15 cellular contexts compared by ENCODE assay signal in genomic region chr1:54117815-54118563, GRCh38. TPM values are rescaled to one million over a fixed set of nuclear protein-coding genes. Genes with fewer than 3 reads are reported as not detected.
A peak's percentile ranks its signal among the peaks of the same experiment; 100 is the strongest.
DNase-seq lines count a peak whose midpoint lies in the region; ATAC-seq lines count a peak whose summit lies in the region.
"Had no signal": no experiment of that assay in that cellular context is flagged by ENCODE, and none has a peak within 500 bp of the region (broad histone marks: within the 10 kb centered on the region; RNA-seq: fewer than 3 reads in every experiment).

No MANE protein-coding gene starts in this region.

- no peak overlapping the region for H3K27ac Mint-ChIP-seq in activated CD4-positive, alpha-beta T cell treated with anti-CD3 and anti-CD28 coated beads for 36 hours
- H3K27ac Mint-ChIP-seq: activated CD8-positive, alpha-beta T cell treated with anti-CD3 and anti-CD28 coated beads, Interleukin-2, amount 10 ng/mL, durations not matched to agents 7 days and 5 days; brain had no signal

- H3K9me3 Mint-ChIP-seq in activated CD4-positive, alpha-beta T cell treated with anti-CD3 and anti-CD28 coated beads for 36 hours (ENCODE audit: low read depth) = no peaks in the 10 kb centered on the region
- H3K9me3 Mint-ChIP-seq: brain had no signal

- H3K4me3 Mint-ChIP-seq in activated CD4-positive, alpha-beta T cell treated with anti-CD3 and anti-CD28 coated beads for 36 hours = no peak overlapping the region
- H3K4me3 Mint-ChIP-seq: activated CD8-positive, alpha-beta T cell treated with anti-CD3 and anti-CD28 coated beads, Interleukin-2, amount 10 ng/mL, durations not matched to agents 7 days and 5 days; brain had no signal

- POLR2A ChIA-PET in activated CD4-positive, alpha-beta T cell treated with anti-CD3 and anti-CD28 coated beads for 36 hours (lab: Charles Lee) = no interaction called here

- H3K4me1 Mint-ChIP-seq in activated CD4-positive, alpha-beta T cell treated with anti-CD3 and anti-CD28 coated beads for 36 hours = peaks cover 4% of the 10 kb centered on the region

- ATAC-seq in activated CD4-positive, alpha-beta T cell treated with anti-CD3 and anti-CD28 coated beads for 36 hours = no peak
- no peak for ATAC-seq in GM19023 (IDR thresholded peaks at IDR 0.05; ENCODE audit: unreplicated experiment)
- ATAC-seq: activated CD8-positive, alpha-beta T cell treated with anti-CD3 and anti-CD28 coated beads, Interleukin-2, amount 10 ng/mL, durations not matched to agents 7 days and 5 days had no signal

- intact Hi-C loops in activated CD4-positive, alpha-beta T cell treated with anti-CD3 and anti-CD28 coated beads for 36 hours (cut with DNase I, micrococcal nuclease) = no loop called here

- CTCF ChIA-PET in activated CD4-positive, alpha-beta T cell treated with anti-CD3 and anti-CD28 coated beads for 36 hours (lab: Charles Lee) = interaction anchor here (1.9 kb wide), 1 partner anchor 372 kb away, joined by 4 read pairs; no protein-coding TSS in a partner anchor

- DNase-seq in 8988T (peak; percentile 68), HT1080 (ENCODE audit: low read depth) (peak; percentile 81), astrocyte of the hippocampus (ENCODE audit: low read depth, low spot score) (peak; percentile 14), kidney tubule cell (ENCODE audit: low spot score) (peak; percentile 92), DMS 273 (lab: John Stamatoyannopoulos, UW; ENCODE audit: unreplicated experiment) (no peak)
- no peak for DNase-seq in stimulated activated CD4-positive, alpha-beta T cell treated with anti-CD3 and anti-CD28 coated beads, Interleukin-2, amount 100 ng/mL, for 48 hours
- DNase-seq in activated CD4-positive, alpha-beta T cell treated with anti-CD3 and anti-CD28 coated beads for 36 hours = no peak
- DNase-seq: activated CD8-positive, alpha-beta T cell treated with anti-CD3 and anti-CD28 coated beads, Interleukin-2, amount 10 ng/mL, durations not matched to agents 7 days and 5 days; activated effector memory CD4-positive, alpha-beta T cell treated with Interleukin-2 at 50 U/mL for 16 hours; DND-41; mesendoderm; NCI-H1048 had no signal

- H3K36me3 Mint-ChIP-seq in activated CD4-positive, alpha-beta T cell treated with anti-CD3 and anti-CD28 coated beads for 36 hours (ENCODE audit: low read depth) = no peaks in the 10 kb centered on the region
- H3K36me3 Mint-ChIP-seq: brain had no signal

- H3K27me3 Mint-ChIP-seq in activated CD4-positive, alpha-beta T cell treated with anti-CD3 and anti-CD28 coated beads for 36 hours = no peaks in the 10 kb centered on the region

RNA-seq across cellular contexts. Expression of gene CDCP2, which starts 34.8 kb away (rescaled TPM):
- not detected in 2 replicates for total RNA-seq in HT1080 (2014; rRNA removed; shearing (Covaris generic))
- polyA plus RNA-seq in HT1080 (2015; cell fraction: cytosol; rRNA removed) = 0.08 TPM in 1 of 2 replicates, not detected in the other
- 0.11 TPM in 1 of 2 replicates, not detected in the other for polyA plus RNA-seq in HT1080 (2015; cell fraction: nucleus; rRNA removed)
- not detected for total RNA-seq in activated CD4-positive, alpha-beta T cell treated with anti-CD3 and anti-CD28 coated beads for 36 hours
- total RNA-seq: osteocyte had no signal

Comparison
In these comparisons a context has a peak if more than half of its experiments do, and no peak if none do; other contexts are left out.
1. DNase-seq: peak in 8988T (single experiment), HT1080 (single experiment), astrocyte of the hippocampus (single experiment) and kidney tubule cell (single experiment); none in stimulated activated CD4-positive, alpha-beta T cell treated with anti-CD3 and anti-CD28 coated beads, Interleukin-2, amount 100 ng/mL, for 48 hours (0 of 2), DMS 273 (single experiment) and activated CD4-positive, alpha-beta T cell treated with anti-CD3 and anti-CD28 coated beads for 36 hours (single experiment).